21 cellular contexts compared by ENCODE assay signal in genomic region chr7:66537876-66538275, GRCh38.
A peak's percentile ranks its signal among the peaks of the same experiment; 100 is the strongest.
DNase-seq lines count a peak whose midpoint lies in the region; ATAC-seq, FAIRE-seq and TF ChIP-seq lines count a peak whose summit lies in the region.
"Had no signal": no experiment of that assay in that cellular context is flagged by ENCODE, and none has a peak within 500 bp of the region (broad histone marks: within the 10 kb centered on the region; RNA-seq: fewer than 3 reads in every experiment).

No MANE protein-coding gene starts in this region.

- TF ChIP-seq CTCF in H1 (IDR thresholded peaks at IDR 0.05; ENCODE audit: control extremely low read depth in 1 of 3, insufficient read depth in 1 of 3, low read depth in 1 of 3, low read length in 3 of 3) (no peak), right lobe of liver (IDR thresholded peaks at IDR 0.05) (no peak), A673 (conservative IDR thresholded peaks at IDR 0.05; ENCODE audit: low read depth, low read length) (no peak)

- no peak overlapping the region for H4K91ac ChIP-seq in H1 (replicated peaks; ENCODE audit: insufficient read length, low read length)

- H3K4me2 ChIP-seq in H1 (ENCODE audit: insufficient read depth in 1 of 2, low read depth in 2 of 2, low read length in 2 of 2), result no peak overlapping the region
- H3K4me2 ChIP-seq: BLaER1 treated with 17β-estradiol and CSF1 and Interleukin-3, amounts not matched to agents 10 nM and 100 nM; GM23338 had no signal

- no peak overlapping the region for H2BK5ac ChIP-seq in H1 (ENCODE audit: low read depth, low read length)

- H3K27me3 ChIP-seq in H7 (ENCODE audit: control insufficient read depth, insufficient read depth, low read length) (no peaks in the 10 kb centered on the region), H1 (replicated peaks in 1 of 4; ENCODE audit: control insufficient read depth in 3 of 4, extremely low read depth in 1 of 4, insufficient read depth in 3 of 4, low read length in 3 of 4) (no peaks in the 10 kb centered on the region), right lobe of liver (no peaks in the 10 kb centered on the region), A673 (replicated peaks; ENCODE audit: insufficient read depth, low read depth, low read length, poor library complexity) (no peaks in the 10 kb centered on the region)
- H3K27me3 ChIP-seq: BLaER1 treated with 17β-estradiol and CSF1 and Interleukin-3, amounts not matched to agents 10 nM and 100 nM had no signal

- no peak overlapping the region for H4K8ac ChIP-seq in H1 (ENCODE audit: extremely low read depth, insufficient read depth, low read length)

- H4K5ac ChIP-seq in H1 (ENCODE audit: insufficient read length, low read depth, low read length), result no peak overlapping the region

- H2BK20ac ChIP-seq in H1 (ENCODE audit: low read length), result no peak overlapping the region

- 94% methylated on average over 1 of the region's 1 CpG; no CpG with 5 or more reads in 1 of the 2 experiments for WGBS in H1 (ENCODE audit: extremely low coverage in 1 of 2, insufficient coverage in 1 of 2, insufficient read length in 1 of 2, insufficient replicate concordance in 2 of 2, low coverage in 1 of 2, low lambda C conversion rate in 2 of 2, missing lambda C conversion rate in 1 of 2), 2 experiments
- 100% methylated on average over 1 of the region's 1 CpG for WGBS in right lobe of liver (ENCODE audit: insufficient coverage, low coverage, low lambda C conversion rate, missing lambda C conversion rate)

- no peaks in the 10 kb centered on the region for H3K79me2 ChIP-seq in H1 (ENCODE audit: control insufficient read depth in 1 of 2, insufficient read depth in 2 of 2, low read length in 2 of 2)

- peaks cover 0 to 2% of the 10 kb centered on the region in 2 experiments for H4K20me1 ChIP-seq in H1 (replicated peaks in 1 of 2; ENCODE audit: control insufficient read depth in 1 of 2, insufficient read depth in 2 of 2, low read length in 2 of 2)

- H2BK120ac ChIP-seq in H1 (replicated peaks; ENCODE audit: low read depth, low read length), result no peak overlapping the region

- TF ChIP-seq POLR2A in H1 (IDR thresholded peaks at IDR 0.05; ENCODE audit: control extremely low read depth in 1 of 2, low read depth in 2 of 2, low read length in 2 of 2) (no peak), right lobe of liver (IDR thresholded peaks at IDR 0.05) (no peak)

- no peak for ATAC-seq in right lobe of liver
- ATAC-seq: GM23338 had no signal

- no peaks in the 10 kb centered on the region for H3K79me1 ChIP-seq in H1 (ENCODE audit: low read depth, low read length)

- no peak overlapping the region for H3K4ac ChIP-seq in H1 (replicated peaks; ENCODE audit: insufficient read length, low read depth, low read length)

- no peak overlapping the region for H2AFZ ChIP-seq in H1 (ENCODE audit: low read length)
- H2AFZ ChIP-seq: GM23338 had no signal

- FAIRE-seq in H1 (lab: Jason Lieb, UNC) (no peak), GM19239 (lab: Jason Lieb, UNC) (no peak)
- FAIRE-seq: A204.1, G401.6, GM12892, GM18507 had no signal

- H3K23ac ChIP-seq in H1 (ENCODE audit: insufficient read length), result no peak overlapping the region

- H3K4me3 ChIP-seq in H7 (ENCODE audit: insufficient read depth, low read depth, low read length), result no peak overlapping the region
- H3K4me3 ChIP-seq in H1 (ENCODE audit: extremely low read depth in 1 of 4, insufficient read depth in 2 of 4, low read depth in 3 of 4, low read length in 4 of 4), result no peak overlapping the region
- H3K4me3 ChIP-seq in right lobe of liver, result no peak overlapping the region
- H3K4me3 ChIP-seq in A673 (ENCODE audit: low read depth, low read length, poor library complexity, severe bottlenecking), result no peak overlapping the region
- H3K4me3 ChIP-seq: BLaER1 treated with 17β-estradiol and CSF1 and Interleukin-3, amounts not matched to agents 10 nM and 100 nM; GM23338 had no signal

- H3K27ac ChIP-seq in H1 (ENCODE audit: low read depth, low read length) (no peak overlapping the region), right lobe of liver (peak overlapping the region in 2 of 3 donors; percentile 64 to 94), A673 (ENCODE audit: low read depth, low read length, poor library complexity, severe bottlenecking) (no peak overlapping the region)
- H3K27ac ChIP-seq: BLaER1 treated with 17β-estradiol and CSF1 and Interleukin-3, amounts not matched to agents 10 nM and 100 nM had no signal

- no peak overlapping the region for H3K14ac ChIP-seq in H1 (ENCODE audit: insufficient read length)

- H2BK12ac ChIP-seq in H1 (ENCODE audit: low read depth, low read length), result no peak overlapping the region

- BruUV-seq in A673 (replicated peaks; lab: Mats Ljungman, UMichigan), result no TSS peak

- H3K56ac ChIP-seq in H1 (replicated peaks; ENCODE audit: insufficient read length, low read depth, low read length), result no peak overlapping the region

- no peak overlapping the region for H3K9ac ChIP-seq in H1 (replicated peaks in 1 of 4; ENCODE audit: extremely low read depth in 1 of 4, low read depth in 3 of 4, low read length in 3 of 4)
- H3K9ac ChIP-seq: BLaER1 treated with 17β-estradiol and CSF1 and Interleukin-3, amounts not matched to agents 10 nM and 100 nM had no signal

- no peak overlapping the region for H3K18ac ChIP-seq in H1 (ENCODE audit: extremely low read depth, low read length)

- DNase-seq in H7 (peak; percentile 49), H1 (ENCODE audit: low read depth in 1 of 2, low spot score in 2 of 2) (no peak), right lobe of liver (no peak), A673 (ENCODE audit: low spot score) (no peak), GM19239 (ENCODE audit: insufficient read length, low spot score) (no peak), NCI-H187 treated with DMSO at 0.1 percent for 48 hours (lab: John Stamatoyannopoulos, UW) (no peak)
- no peak for DNase-seq in activated CD8-positive, alpha-beta memory T cell treated with anti-CD3 and anti-CD28 coated beads, Interleukin-2, amount 50 U/mL, for 48 hours
- DNase-seq: CD4-positive, CD25-positive, alpha-beta regulatory T cell; CD8-positive, alpha-beta memory T cell; COR-L47; DMS 273 treated with DMSO at 0.1 percent for 48 hours; DMS53; DND-41; EL; H9 had no signal

- no peak for TF ChIP-seq EP300 in H1 (IDR thresholded peaks at IDR 0.05; ENCODE audit: borderline replicate concordance in 1 of 2, low read depth in 2 of 2, low read length in 2 of 2)

- H2BK15ac ChIP-seq in H1 (ENCODE audit: low read length), result no peak overlapping the region

- H3K23me2 ChIP-seq in H1 (ENCODE audit: low read depth, low read length), result no peaks in the 10 kb centered on the region

- intact Hi-C loops in right lobe of liver (cut with DNase I), result no loop called here
- intact Hi-C loops in A673 (cut with micrococcal nuclease; ENCODE audit: unreplicated experiment), result no loop called here

- POLR2A ChIA-PET in H1 (lab: Charles Lee; ENCODE audit: partially characterized antibody) (interaction anchor here (1.4 to 2.1 kb wide), 2 partner anchors 8 to 11 kb away, joined by 3 to 6 read pairs; no protein-coding TSS in a partner anchor), A673 (lab: Charles Lee; ENCODE audit: low non-redundant PET) (no interaction called here)

- no peak for TF ChIP-seq RAD21 in H1 (IDR thresholded peaks at IDR 0.05 in 1 of 2, conservative IDR thresholded peaks at IDR 0.05 in 1 of 2; ENCODE audit: low read depth in 2 of 2, low read length in 2 of 2)

- CTCF ChIA-PET in H1 (lab: Charles Lee; ENCODE audit: partially characterized antibody) (interaction anchor here (1.5 to 1.7 kb wide), 2 partner anchors 15 to 20 kb away, joined by 5 read pairs; no protein-coding TSS in a partner anchor), A673 (lab: Charles Lee) (no interaction called here)

- H2AK5ac ChIP-seq in H1 (ENCODE audit: low read depth, low read length), result no peak overlapping the region

- H3K4me1 ChIP-seq in H1 (replicated peaks in 1 of 4; ENCODE audit: control insufficient read depth in 3 of 4, insufficient read depth in 4 of 4, low read length in 3 of 4) (peaks cover 0 to 4% (median 0%) of the 10 kb centered on the region in 4 experiments; a peak in 2 of 7 replicates), right lobe of liver (peaks cover 0 to 31% (median 15%) of the 10 kb centered on the region in 4 donors), A673 (ENCODE audit: insufficient read depth, low read length, poor library complexity, severe bottlenecking) (no peaks in the 10 kb centered on the region)
- H3K4me1 ChIP-seq: BLaER1 treated with 17β-estradiol and CSF1 and Interleukin-3, amounts not matched to agents 10 nM and 100 nM had no signal

- H3K9me3 ChIP-seq in H1 (ENCODE audit: insufficient read depth in 2 of 2, low read depth in 1 of 2, low read length in 1 of 2) (no peaks in the 10 kb centered on the region), right lobe of liver (no peaks in the 10 kb centered on the region), A673 (ENCODE audit: low read depth, low read length, poor library complexity, severe bottlenecking) (no peaks in the 10 kb centered on the region)
- H3K9me3 ChIP-seq: BLaER1 treated with 17β-estradiol and CSF1 and Interleukin-3, amounts not matched to agents 10 nM and 100 nM had no signal

- H3K36me3 ChIP-seq in H7 (replicated peaks; ENCODE audit: control insufficient read depth, insufficient read depth, low read length) (peaks cover 2% of the 10 kb centered on the region), H1 (ENCODE audit: control insufficient read depth in 2 of 4, insufficient read depth in 4 of 4, low read length in 3 of 4) (peaks cover 0 to 4% (median under 1%) of the 10 kb centered on the region in 4 experiments; a peak in 1 of 8 replicates), right lobe of liver (no peaks in the 10 kb centered on the region), A673 (ENCODE audit: insufficient read depth, low read length, poor library complexity, severe bottlenecking) (no peaks in the 10 kb centered on the region)

TF ChIP-seq in H1, 55 proteins besides CTCF, POLR2A, EP300 and RAD21:
- TF ChIP-seq KDM1A (IDR thresholded peaks at IDR 0.05; ENCODE audit: borderline replicate concordance, low read length) (peak; percentile 28; the same call in 1 of the 2 replicates), NANOG (IDR thresholded peaks at IDR 0.05; ENCODE audit: insufficient read depth, low read depth, low read length, poor library complexity, severe bottlenecking) (no peak), MAFK (IDR thresholded peaks at IDR 0.05; ENCODE audit: low read depth, low read length) (no peak), JUN (IDR thresholded peaks at IDR 0.05; ENCODE audit: low read depth, low read length) (no peak), TAF1 (IDR thresholded peaks at IDR 0.05; ENCODE audit: low read depth, low read length) (no peak), SP1 (IDR thresholded peaks at IDR 0.05; ENCODE audit: low read depth, low read length) (no peak)

Comparison
In these comparisons a context has a peak if more than half of its experiments do, and no peak if none do; other contexts are left out.
1. H3K27ac ChIP-seq: peak in right lobe of liver (2 of 3); none in H1 (single experiment) and A673 (single experiment).